Comparison of ENCODE assay signal across 14 cellular contexts in the genomic region with DNA sequence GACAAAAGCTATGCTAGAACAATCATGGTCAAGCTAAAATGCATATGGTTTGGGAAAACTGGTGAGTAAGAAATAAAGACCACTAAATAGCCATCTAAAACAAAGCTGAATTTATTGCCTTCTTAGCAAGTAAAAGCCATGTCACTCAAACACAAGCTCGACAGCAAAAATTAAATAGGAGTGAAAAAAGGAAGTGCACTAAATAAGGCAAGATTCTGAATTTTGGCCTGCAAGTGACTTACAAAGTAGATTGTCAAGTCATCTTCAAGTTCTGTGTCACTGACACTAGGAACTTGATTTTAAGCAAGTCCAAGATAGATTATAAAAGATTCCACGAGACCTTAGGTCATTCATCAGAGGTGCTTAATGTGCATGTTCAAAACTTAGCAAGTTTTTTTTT.
"Had no signal": no experiment of that assay in that cellular context is flagged by ENCODE, and none has a peak within 500 bp of the region (broad histone marks: within the 10 kb centered on the region; RNA-seq: fewer than 3 reads in every experiment).

No MANE protein-coding gene starts in this region.

- H3K27me3 ChIP-seq: left lung, neutrophil, stomach, vagina had no signal

- DNase-seq: activated CD4-positive, alpha-beta T cell treated with anti-CD3 and anti-CD28 coated beads for 48 hours; activated CD8-positive, alpha-beta memory T cell treated with anti-CD3 and anti-CD28 coated beads, Interleukin-2, amount 50 U/mL, for 48 hours; activated CD8-positive, alpha-beta T cell treated with anti-CD3 and anti-CD28 coated beads, Interleukin-2, amount 10 ng/mL, durations not matched to agents 7 days and 5 days; activated naive CD4-positive, alpha-beta T cell treated with anti-CD3 and anti-CD28 coated beads for 36 hours; effector CD8-positive, alpha-beta T cell; left lung; mucosa of descending colon; naive thymus-derived CD8-positive, alpha-beta T cell; stomach had no signal

- H3K4me3 ChIP-seq: left lung, mucosa of descending colon, skin epidermis, stomach, thoracic aorta, vagina had no signal

- H3K27ac ChIP-seq: epithelial cell of prostate, left lung, neutrophil, skin epidermis, stomach, vagina had no signal

- H3K9me3 ChIP-seq: mucosa of descending colon, neutrophil, thoracic aorta, vagina had no signal

- H3K4me1 ChIP-seq: vagina had no signal

- H3K36me3 ChIP-seq: left lung, neutrophil, stomach, thoracic aorta, vagina had no signal

- ATAC-seq: activated CD8-positive, alpha-beta T cell treated with anti-CD3 and anti-CD28 coated beads, Interleukin-2, amount 10 ng/mL, durations not matched to agents 7 days and 5 days; left lung; mucosa of descending colon; naive thymus-derived CD8-positive, alpha-beta T cell had no signal
